ENCODE assay signal across 8 cellular contexts in genomic region chr19:13117176-13117771, GRCh38. TPM values are rescaled to one million over a fixed set of nuclear protein-coding genes. Genes with fewer than 3 reads are reported as not detected.
A peak's percentile ranks its signal among the peaks of the same experiment; 100 is the strongest.
DNase-seq lines count a peak whose midpoint lies in the region; ATAC-seq, FAIRE-seq and TF ChIP-seq lines count a peak whose summit lies in the region.

No MANE protein-coding gene starts in this region.

- H3K4me1 ChIP-seq in endothelial cell of umbilical vein (ENCODE audit: control insufficient read depth, extremely low read depth, insufficient read depth, low read length) (peaks cover 13% of the 10 kb centered on the region), neutrophil (ENCODE audit: control insufficient read depth in 1 of 2, insufficient read depth in 1 of 2, low read depth in 1 of 2, low read length in 1 of 2) (peaks cover 40 to 42% of the 10 kb centered on the region in 2 experiments)

- H3K79me2 ChIP-seq in endothelial cell of umbilical vein (ENCODE audit: control insufficient read depth, insufficient read depth, low read length), result peaks cover 55% of the 10 kb centered on the region

- H4K20me1 ChIP-seq in endothelial cell of umbilical vein (replicated peaks; ENCODE audit: control insufficient read depth, extremely low read depth, insufficient read depth, low read length), result no peaks in the 10 kb centered on the region

- H2AFZ ChIP-seq in endothelial cell of umbilical vein (ENCODE audit: low read depth, low read length), result peak overlapping the region; percentile 48

- peak; percentile 63 for DNase-seq in RKO (ENCODE audit: low spot score)
- DNase-seq in endothelial cell of umbilical vein (ENCODE audit: low read depth, low spot score), result no peak
- DNase-seq in Ammon's horn (ENCODE audit: low spot score), result no peak
- DNase-seq in DMS153 treated with DMSO at 0.1 percent for 48 hours (lab: John Stamatoyannopoulos, UW; ENCODE audit: unreplicated experiment), result no peak
- DNase-seq in GF-D8 (lab: John Stamatoyannopoulos, UW), result no peak

- dilution Hi-C loops in endothelial cell of umbilical vein (cut with MboI; ENCODE audit: extremely low pct_ligation_motif_present, low sequenced_read_pairs), result no loop called here

- intact Hi-C loops in endothelial cell of umbilical vein (cut with micrococcal nuclease), result no loop called here

- no peaks in the 10 kb centered on the region for H3K9me1 ChIP-seq in endothelial cell of umbilical vein (replicated peaks; ENCODE audit: control insufficient read depth, extremely low read depth, insufficient read depth, low read length)

- H3K27ac ChIP-seq in endothelial cell of umbilical vein (ENCODE audit: insufficient read depth, low read depth, low read length) (peak overlapping the region; percentile 14), neutrophil (peak overlapping the region; percentile 76)

- H3K4me3 ChIP-seq in endothelial cell of umbilical vein (replicated peaks in 1 of 3; ENCODE audit: insufficient read depth in 1 of 3, low read depth in 1 of 3, low read length in 3 of 3), result peak overlapping the region; percentile 64 to 82 (median 78)
- H3K4me3 ChIP-seq in neutrophil (ENCODE audit: low read depth in 1 of 2, low read length in 1 of 2), result peak overlapping the region; percentile 70 to 80

- no TSS peak for BruUV-seq in endothelial cell of umbilical vein (replicated peaks; lab: Mats Ljungman, UMichigan)

- POLR2A ChIA-PET in endothelial cell of umbilical vein (lab: Charles Lee), result interaction anchor here (0.9 to 1.2 kb wide), 3 partner anchors 14 to 35 kb away, joined by 3 to 7 read pairs (median 3); partner anchors contain the start of genes IER2 and STX10

- H3K9me3 ChIP-seq in endothelial cell of umbilical vein (replicated peaks; ENCODE audit: control insufficient read depth, insufficient read depth, low read length), result no peaks in the 10 kb centered on the region
- H3K9me3 ChIP-seq in neutrophil, result no peaks in the 10 kb centered on the region

- ATAC-seq in GM21825 (IDR thresholded peaks at IDR 0.05; ENCODE audit: unreplicated experiment) (peak; percentile 1), HG02981 (IDR thresholded peaks at IDR 0.05; ENCODE audit: unreplicated experiment) (no peak)

- H3K36me3 ChIP-seq in endothelial cell of umbilical vein (ENCODE audit: control insufficient read depth in 2 of 2, extremely low read depth in 1 of 2, insufficient read depth in 2 of 2, low read length in 2 of 2) (peaks cover 0 to 10% of the 10 kb centered on the region in 2 experiments), neutrophil (peaks cover 6% of the 10 kb centered on the region)

- CTCF ChIA-PET in endothelial cell of umbilical vein (lab: Charles Lee), result interaction anchor here (0.8 to 4.3 kb wide), 9 partner anchors 13 to 152 kb away, joined by 3 to 24 read pairs (median 5); partner anchors contain the start of genes IER2 and STX10

- no peak for TF ChIP-seq POLR2A in endothelial cell of umbilical vein (IDR thresholded peaks at IDR 0.05; ENCODE audit: low read depth, low read length)

- H3K27me3 ChIP-seq in endothelial cell of umbilical vein (ENCODE audit: control insufficient read depth in 2 of 2, insufficient read depth in 2 of 2, low read length in 2 of 2) (no peaks in the 10 kb centered on the region), neutrophil (no peaks in the 10 kb centered on the region)

- H3K9ac ChIP-seq in endothelial cell of umbilical vein (replicated peaks; ENCODE audit: extremely low read depth, insufficient read depth, low read length), result peak overlapping the region; percentile 30

- FAIRE-seq in endothelial cell of umbilical vein (lab: Jason Lieb, UNC), result no peak

- H3K4me2 ChIP-seq in endothelial cell of umbilical vein (ENCODE audit: insufficient read depth, low read length), result peak overlapping the region; percentile 90

- TF ChIP-seq CTCF in endothelial cell of umbilical vein (IDR thresholded peaks at IDR 0.05; ENCODE audit: extremely low read depth in 1 of 2, insufficient read depth in 1 of 2, low read depth in 1 of 2, low read length in 2 of 2) (no peak), neutrophil (IDR thresholded peaks at IDR 0.05) (no peak)

TF ChIP-seq in endothelial cell of umbilical vein, 7 proteins besides CTCF, POLR2A, EP300 and RAD21:
- no peak for TF ChIP-seq FOS (IDR thresholded peaks at IDR 0.05; ENCODE audit: borderline replicate concordance, insufficient read depth, low read length)
TF ChIP-seq in endothelial cell of umbilical vein: peak in this region for 0.

RNA-seq across cellular contexts. Expression of gene TRMT1, which starts 0.7 kb away (rescaled TPM):
- total RNA-seq in endothelial cell of umbilical vein, result 42.2 and 53.0 TPM in 2 replicates
- polyA plus RNA-seq in endothelial cell of umbilical vein, result 46.3 and 60.5 TPM in 2 replicates
- 25.5 and 32.2 TPM in 2 replicates for polyA plus RNA-seq in endothelial cell of umbilical vein (2011; cell fraction: cytosol; rRNA removed)
- 235 and 243 TPM in 2 replicates for polyA plus RNA-seq in endothelial cell of umbilical vein (2011; cell fraction: nucleus; rRNA removed)
- 39.6 and 42.8 TPM in 2 replicates for polyA plus RNA-seq in endothelial cell of umbilical vein (2012)
- polyA minus RNA-seq in endothelial cell of umbilical vein, result 26.5 and 37.9 TPM in 2 replicates
- 37.0 TPM for polyA minus RNA-seq in endothelial cell of umbilical vein (2011; cell fraction: cytosol; rRNA and poly(A)+ RNA removed)
- polyA minus RNA-seq in endothelial cell of umbilical vein (2011; cell fraction: nucleus; rRNA and poly(A)+ RNA removed), result 27.6 and 47.5 TPM in 2 replicates

RNA-seq across cellular contexts. Expression of gene NACC1, which starts 0.8 kb away (rescaled TPM):
- total RNA-seq in endothelial cell of umbilical vein, result 95.4 and 97.6 TPM in 2 replicates
- 120 and 198 TPM in 2 replicates for polyA plus RNA-seq in endothelial cell of umbilical vein
- 80.0 and 100 TPM in 2 replicates for polyA plus RNA-seq in endothelial cell of umbilical vein (2011; cell fraction: cytosol; rRNA removed)
- 54.7 and 78.0 TPM in 2 replicates for polyA plus RNA-seq in endothelial cell of umbilical vein (2011; cell fraction: nucleus; rRNA removed)
- 38.9 and 59.8 TPM in 2 replicates for polyA plus RNA-seq in endothelial cell of umbilical vein (2012)
- polyA minus RNA-seq in endothelial cell of umbilical vein, result 80.5 and 91.7 TPM in 2 replicates
- polyA minus RNA-seq in endothelial cell of umbilical vein (2011; cell fraction: cytosol; rRNA and poly(A)+ RNA removed), result 98.0 TPM
- polyA minus RNA-seq in endothelial cell of umbilical vein (2011; cell fraction: nucleus; rRNA and poly(A)+ RNA removed), result 19.5 and 40.5 TPM in 2 replicates

RNA-seq across cellular contexts. Expression of gene LYL1, which starts 14.6 kb away (rescaled TPM):
- total RNA-seq in endothelial cell of umbilical vein, result 74.4 and 91.5 TPM in 2 replicates
- polyA plus RNA-seq in endothelial cell of umbilical vein, result 87.3 and 141 TPM in 2 replicates
- 40.8 and 60.9 TPM in 2 replicates for polyA plus RNA-seq in endothelial cell of umbilical vein (2011; cell fraction: cytosol; rRNA removed)
- polyA plus RNA-seq in endothelial cell of umbilical vein (2011; cell fraction: nucleus; rRNA removed), result 42.5 and 44.4 TPM in 2 replicates
- 47.3 and 75.1 TPM in 2 replicates for polyA plus RNA-seq in endothelial cell of umbilical vein (2012)
- 16.2 and 18.2 TPM in 2 replicates for polyA minus RNA-seq in endothelial cell of umbilical vein
- not detected for polyA minus RNA-seq in endothelial cell of umbilical vein (2011; cell fraction: cytosol; rRNA and poly(A)+ RNA removed)
- 9.0 and 18.8 TPM in 2 replicates for polyA minus RNA-seq in endothelial cell of umbilical vein (2011; cell fraction: nucleus; rRNA and poly(A)+ RNA removed)

RNA-seq across cellular contexts. Expression of gene STX10, which starts 32.9 kb away (rescaled TPM):
- 63.1 and 67.9 TPM in 2 replicates for total RNA-seq in endothelial cell of umbilical vein
- 89.6 and 91.6 TPM in 2 replicates for polyA plus RNA-seq in endothelial cell of umbilical vein
- 73.4 and 87.2 TPM in 2 replicates for polyA plus RNA-seq in endothelial cell of umbilical vein (2011; cell fraction: cytosol; rRNA removed)
- polyA plus RNA-seq in endothelial cell of umbilical vein (2011; cell fraction: nucleus; rRNA removed), result 114 and 131 TPM in 2 replicates
- polyA plus RNA-seq in endothelial cell of umbilical vein (2012), result 49.2 and 49.9 TPM in 2 replicates
- 48.5 and 105 TPM in 2 replicates for polyA minus RNA-seq in endothelial cell of umbilical vein
- 46.1 TPM for polyA minus RNA-seq in endothelial cell of umbilical vein (2011; cell fraction: cytosol; rRNA and poly(A)+ RNA removed)
- polyA minus RNA-seq in endothelial cell of umbilical vein (2011; cell fraction: nucleus; rRNA and poly(A)+ RNA removed), result 14.1 and 22.6 TPM in 2 replicates

RNA-seq across cellular contexts. Expression of gene IER2, which starts 32.9 kb away (rescaled TPM):
- 81.6 and 97.0 TPM in 2 replicates for total RNA-seq in endothelial cell of umbilical vein
- polyA plus RNA-seq in endothelial cell of umbilical vein, result 55.2 and 60.6 TPM in 2 replicates
- polyA plus RNA-seq in endothelial cell of umbilical vein (2011; cell fraction: cytosol; rRNA removed), result 36.0 and 59.9 TPM in 2 replicates
- 82.2 and 90.1 TPM in 2 replicates for polyA plus RNA-seq in endothelial cell of umbilical vein (2011; cell fraction: nucleus; rRNA removed)
- 45.4 and 53.7 TPM in 2 replicates for polyA plus RNA-seq in endothelial cell of umbilical vein (2012)
- 12.2 and 13.6 TPM in 2 replicates for polyA minus RNA-seq in endothelial cell of umbilical vein
- polyA minus RNA-seq in endothelial cell of umbilical vein (2011; cell fraction: cytosol; rRNA and poly(A)+ RNA removed), result 37.5 TPM
- 15.8 and 48.0 TPM in 2 replicates for polyA minus RNA-seq in endothelial cell of umbilical vein (2011; cell fraction: nucleus; rRNA and poly(A)+ RNA removed)
